ENCODE assay signal across 21 cellular contexts in the genomic region with DNA sequence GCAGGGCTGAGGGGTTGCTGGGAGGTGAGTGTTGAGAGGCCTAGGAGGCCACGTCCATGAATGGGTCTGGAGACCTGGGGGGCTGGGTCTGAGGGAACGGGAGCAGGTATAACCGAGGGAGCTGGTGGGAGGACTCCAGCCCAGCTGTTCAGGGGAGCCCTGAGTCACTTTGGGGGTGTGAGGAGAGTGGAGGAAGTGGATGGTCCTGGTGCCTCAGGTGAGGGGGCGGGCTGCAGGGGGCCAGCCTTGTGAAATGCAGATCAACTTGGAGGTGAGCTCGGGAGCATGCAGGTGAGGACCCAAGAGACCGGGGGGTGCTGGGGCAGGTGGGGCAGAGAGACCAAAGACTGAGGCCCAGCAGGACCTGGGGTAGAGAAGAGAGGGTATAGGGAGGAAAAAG.
"Had no signal": no experiment of that assay in that cellular context is flagged by ENCODE, and none has a peak within 500 bp of the region (broad histone marks: within the 10 kb centered on the region; RNA-seq: fewer than 3 reads in every experiment).

No MANE protein-coding gene starts in this region.

- H3K27me3 ChIP-seq: SJSA1 had no signal

- H3K9me3 ChIP-seq: SJSA1 had no signal

- H3K27ac ChIP-seq: HL-60, SJSA1, SK-N-MC had no signal

- H3K4me3 ChIP-seq: SJSA1, SK-N-MC had no signal

- H3K36me3 ChIP-seq: SJSA1 had no signal

- H3K4me1 ChIP-seq: SJSA1 had no signal

- DNase-seq: KBM-7, NCI-H1092, NCI-H1105 treated with DMSO at 0.1 percent for 48 hours, NCI-H1417 treated with DMSO at 0.1 percent for 48 hours, NCI-H146, NCI-H1694 treated with DMSO at 0.1 percent for 48 hours, NCI-H1930, NCI-H2081, NCI-H2107, NCI-H226, NCI-H446, NCI-H510A, NCI-H524 treated with DMSO at 0.1 percent for 48 hours, NCI-H69, NCI-H774, Right ventricle myocardium superior, RPMI8226, SIG-M5 had no signal
